In the genomic region with DNA sequence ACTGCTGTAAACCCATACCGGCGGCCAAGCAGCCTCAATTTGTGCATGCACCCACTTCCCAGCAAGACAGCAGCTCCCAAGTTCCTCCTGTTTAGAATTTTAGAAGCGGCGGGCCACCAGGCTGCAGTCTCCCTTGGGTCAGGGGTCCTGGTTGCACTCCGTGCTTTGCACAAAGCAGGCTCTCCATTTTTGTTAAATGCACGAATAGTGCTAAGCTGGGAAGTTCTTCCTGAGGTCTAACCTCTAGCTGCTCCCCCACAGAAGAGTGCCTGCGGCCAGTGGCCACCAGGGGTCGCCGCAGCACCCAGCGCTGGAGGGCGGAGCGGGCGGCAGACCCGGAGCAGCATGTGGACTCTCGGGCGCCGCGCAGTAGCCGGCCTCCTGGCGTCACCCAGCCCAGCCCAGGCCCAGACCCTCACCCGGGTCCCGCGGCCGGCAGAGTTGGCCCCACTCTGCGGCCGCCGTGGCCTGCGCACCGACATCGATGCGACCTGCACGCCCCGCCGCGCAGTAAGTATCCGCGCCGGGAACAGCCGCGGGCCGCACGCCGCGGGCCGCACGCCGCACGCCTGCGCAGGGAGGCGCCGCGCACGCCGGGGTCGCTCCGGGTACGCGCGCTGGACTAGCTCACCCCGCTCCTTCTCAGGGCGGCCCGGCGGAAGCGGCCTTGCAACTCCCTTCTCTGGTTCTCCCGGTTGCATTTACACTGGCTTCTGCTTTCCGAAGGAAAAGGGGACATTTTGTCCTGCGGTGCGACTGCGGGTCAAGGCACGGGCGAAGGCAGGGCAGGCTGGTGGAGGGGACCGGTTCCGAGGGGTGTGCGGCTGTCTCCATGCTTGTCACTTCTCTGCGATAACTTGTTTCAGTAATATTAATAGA, we compare ENCODE assay signal across 8 cellular contexts. TPM values are rescaled to one million over a fixed set of nuclear protein-coding genes. Genes with fewer than 3 reads are reported as not detected.
A peak's percentile ranks its signal among the peaks of the same experiment; 100 is the strongest.
DNase-seq lines count a peak whose midpoint lies in the region; ATAC-seq and TF ChIP-seq lines count a peak whose summit lies in the region.

A gene (plus strand): TSS at position 315 of the 879 bp plus-strand sequence. CDS start 31 bp downstream, at position 346.

- no peaks in the 10 kb centered on the region for H3K27me3 Mint-ChIP-seq in activated CD4-positive, alpha-beta T cell treated with anti-CD3 and anti-CD28 coated beads for 36 hours

- CTCF ChIA-PET in AG04450 (lab: Charles Lee) = interaction anchor here (0.6 to 4.4 kb wide), 31 partner anchors 9 to 268 kb away, joined by 3 to 37 read pairs (median 4); no protein-coding TSS in a partner anchor
- CTCF ChIA-PET in activated CD4-positive, alpha-beta T cell treated with anti-CD3 and anti-CD28 coated beads for 36 hours (lab: Charles Lee) = interaction anchor here (0.6 to 2.0 kb wide), 27 partner anchors 9 to 411 kb away, joined by 3 to 8 read pairs (median 3); no protein-coding TSS in a partner anchor

- POLR2A ChIA-PET in AG04450 (lab: Yijun Ruan, JAX) = interaction anchor here (0.6 to 1.0 kb wide), 3 partner anchors 157 to 223 kb away, joined by 3 to 4 read pairs (median 3); no protein-coding TSS in a partner anchor
- POLR2A ChIA-PET in activated CD4-positive, alpha-beta T cell treated with anti-CD3 and anti-CD28 coated beads for 36 hours (lab: Charles Lee) = interaction anchor here (0.6 to 1.4 kb wide), 2 partner anchors 112 to 1225 kb away, joined by 3 to 6 read pairs; no protein-coding TSS in a partner anchor

- peak within 1 kb of the TSS; percentile 89 for H3K4me3 Mint-ChIP-seq in activated CD4-positive, alpha-beta T cell treated with anti-CD3 and anti-CD28 coated beads for 36 hours

- H3K36me3 Mint-ChIP-seq in activated CD4-positive, alpha-beta T cell treated with anti-CD3 and anti-CD28 coated beads for 36 hours (ENCODE audit: low read depth) = peaks cover 3% of the 10 kb centered on the region

- intact Hi-C loops in activated CD4-positive, alpha-beta T cell treated with anti-CD3 and anti-CD28 coated beads for 36 hours (cut with DNase I, micrococcal nuclease) = loop anchor here (1.0 to 10.0 kb wide), 9 partner anchors 87 to 1379 kb away; a partner anchor contains a TSS
- intact Hi-C loops in left colon (cut with DNase I, micrococcal nuclease) = no loop called here

- peak within 1 kb of the TSS; percentile 91 for H3K27ac Mint-ChIP-seq in activated CD4-positive, alpha-beta T cell treated with anti-CD3 and anti-CD28 coated beads for 36 hours

- ATAC-seq in GM18858 (IDR thresholded peaks at IDR 0.05; ENCODE audit: unreplicated experiment) (peak; percentile 96), HG03066 (IDR thresholded peaks at IDR 0.05; ENCODE audit: low read depth, unreplicated experiment) (peak; percentile 89), left colon (peak; percentile 92)
- peak; percentile 94 for ATAC-seq in activated CD4-positive, alpha-beta T cell treated with anti-CD3 and anti-CD28 coated beads for 36 hours

- no peaks in the 10 kb centered on the region for H3K9me3 Mint-ChIP-seq in activated CD4-positive, alpha-beta T cell treated with anti-CD3 and anti-CD28 coated beads for 36 hours (ENCODE audit: low read depth)

- peak; percentile 37 for DNase-seq in AG04450 (ENCODE audit: low read depth, low spot score)
- peak; percentile 70 for DNase-seq in NCI-H2227 treated with DMSO at 0.1 percent for 48 hours (lab: John Stamatoyannopoulos, UW)
- peak; percentile 91 for DNase-seq in activated CD4-positive, alpha-beta T cell treated with anti-CD3 and anti-CD28 coated beads for 36 hours
- DNase-seq in left colon = peak; percentile 67 to 84
- peak; percentile 82 for DNase-seq in stimulated activated CD4-positive, alpha-beta T cell treated with anti-CD3 and anti-CD28 coated beads, Interleukin-1b, Interleukin-23, amount 100 ng/mL, for 48 hours

- peak; percentile 97 for TF ChIP-seq CTCF in AG04450 (IDR thresholded peaks at IDR 0.05; ENCODE audit: low read depth, low read length)

- H3K4me1 Mint-ChIP-seq in activated CD4-positive, alpha-beta T cell treated with anti-CD3 and anti-CD28 coated beads for 36 hours = peaks cover 20% of the 10 kb centered on the region

- peak within 1 kb of the TSS; percentile 31 for H3K27ac ChIP-seq in AG04450 (ENCODE audit: low read depth, low read length)
- peak within 1 kb of the TSS; percentile 55 for H3K27ac ChIP-seq in cingulate gyrus (ENCODE audit: low read depth, low read length)

- H3K27me3 ChIP-seq in AG04450 (ENCODE audit: control insufficient read depth, insufficient read depth, low read length) = no peaks in the 10 kb centered on the region

- H3K9me3 ChIP-seq in AG04450 (ENCODE audit: control insufficient read depth, insufficient read depth, low read length) = no peaks in the 10 kb centered on the region

- peak within 1 kb of the TSS; percentile 96 for H3K4me3 ChIP-seq in AG04450 (ENCODE audit: low read depth, low read length)

RNA-seq across cellular contexts. Expression of the gene that starts here (rescaled TPM):
- polyA plus RNA-seq in AG04450 (2011; rRNA removed) = 16.1 and 18.0 TPM in 2 replicates
- polyA minus RNA-seq in AG04450 (2011; rRNA and poly(A)+ RNA removed) = 8.1 and 9.9 TPM in 2 replicates
- total RNA-seq in activated CD4-positive, alpha-beta T cell treated with anti-CD3 and anti-CD28 coated beads for 36 hours = 10 to 100 TPM; 23.2 to 24.2 TPM
- total RNA-seq in left colon = 10 to 100 TPM in 1 of 2 donors, 1 to 10 TPM in 1; 7.9 to 11.2 TPM

Comparison
In these comparisons a context has a peak if more than half of its experiments do, and no peak if none do; other contexts are left out.
1. Peak in every context shown above with its lines: DNase-seq, ATAC-seq, H3K4me3 ChIP-seq and H3K27ac ChIP-seq.
2. DNase-seq: peak in every context shown above with its lines; median percentile 91 in activated CD4-positive, alpha-beta T cell treated with anti-CD3 and anti-CD28 coated beads for 36 hours; 82 in stimulated activated CD4-positive, alpha-beta T cell treated with anti-CD3 and anti-CD28 coated beads, Interleukin-1b, Interleukin-23, amount 100 ng/mL, for 48 hours; 76 in left colon; 70 in NCI-H2227 treated with DMSO at 0.1 percent for 48 hours; 37 in AG04450.
3. intact Hi-C loops: an anchor here in activated CD4-positive, alpha-beta T cell treated with anti-CD3 and anti-CD28 coated beads for 36 hours (1.0 to 10.0 kb wide); none called in left colon.